Comparison of ENCODE assay signal across 1 cellular context in genomic region chr6:4162345-4162744, GRCh38.
TF ChIP-seq lines count a peak whose summit lies in the region.

No MANE protein-coding gene starts in this region.

TF ChIP-seq in GM23338, 12 proteins besides CTCF, POLR2A, EP300 and RAD21 (continued from another document):
- TF ChIP-seq REST (IDR thresholded peaks at IDR 0.05; ENCODE audit: unreplicated experiment) (no peak), JUNB (IDR thresholded peaks at IDR 0.05; ENCODE audit: unreplicated experiment) (no peak), ZNF114 (CRISPR knock-in tag; IDR thresholded peaks at IDR 0.05) (no peak), STAT1 (IDR thresholded peaks at IDR 0.05; ENCODE audit: unreplicated experiment) (no peak), ZNF331 (CRISPR knock-in tag; IDR thresholded peaks at IDR 0.05; ENCODE audit: low read depth) (no peak)
